Comparison of ENCODE assay signal across 23 cellular contexts in genomic region chr15:35362195-35362829, GRCh38.
A peak's percentile ranks its signal among the peaks of the same experiment; 100 is the strongest.
DNase-seq lines count a peak whose midpoint lies in the region; TF ChIP-seq lines count a peak whose summit lies in the region.
"Had no signal": no experiment of that assay in that cellular context is flagged by ENCODE, and none has a peak within 500 bp of the region (broad histone marks: within the 10 kb centered on the region; RNA-seq: fewer than 3 reads in every experiment).

No MANE protein-coding gene starts in this region.

- no peak for TF ChIP-seq CTCF in foreskin fibroblast (IDR thresholded peaks at IDR 0.05; ENCODE audit: low read depth, low read length)

- no peak overlapping the region for H3K4me3 ChIP-seq in foreskin fibroblast (ENCODE audit: low read depth in 1 of 2, low read length in 2 of 2)
- H3K4me3 ChIP-seq: ascending aorta, esophagus muscularis mucosa, mucosa of descending colon, right lobe of liver had no signal

- DNase-seq in EH (ENCODE audit: low read depth) (peak; percentile 85), amniotic epithelial cell (ENCODE audit: low read depth) (peak; percentile 88), foreskin fibroblast (peak; percentile 28 to 47), renal cortical epithelial cell (ENCODE audit: low read depth) (peak; percentile 33), hippocampal formation (lab: John Stamatoyannopoulos, UW) (no peak), NCI-H2196 (lab: John Stamatoyannopoulos, UW; ENCODE audit: unreplicated experiment) (no peak), NCI-H187 treated with DMSO at 0.1 percent for 48 hours (lab: John Stamatoyannopoulos, UW) (no peak)
- no peak for DNase-seq in activated CD8-positive, alpha-beta memory T cell treated with anti-CD3 and anti-CD28 coated beads for 24 hours
- DNase-seq: activated CD4-positive, alpha-beta T cell treated with anti-CD3 and anti-CD28 coated beads for 36 hours; activated naive CD4-positive, alpha-beta T cell treated with Interleukin-2 at 50 U/mL for 16 hours; C1 segment of cervical spinal cord; effector CD4-positive, alpha-beta T cell; H9; mucosa of descending colon; NCI-H1105 treated with DMSO at 0.1 percent for 48 hours; NCI-H2171; NCI-H774; nucleus accumbens; right lobe of liver; stimulated activated CD4-positive, alpha-beta T cell treated with anti-CD3 and anti-CD28 coated beads, Interleukin-2, amount 100 ng/mL, for 48 hours; substantia nigra had no signal

Comparison
In these comparisons a context has a peak if more than half of its experiments do, and no peak if none do; other contexts are left out.
1. DNase-seq: peak in EH (single experiment), amniotic epithelial cell (single experiment), foreskin fibroblast (2 of 2) and renal cortical epithelial cell (single experiment); none in hippocampal formation (0 of 2), NCI-H2196 (single experiment), NCI-H187 treated with DMSO at 0.1 percent for 48 hours (single experiment) and activated CD8-positive, alpha-beta memory T cell treated with anti-CD3 and anti-CD28 coated beads for 24 hours (single experiment).